Comparison of ENCODE assay signal across 1 cellular context in genomic region chr5:122415030-122415429, GRCh38.
TF ChIP-seq lines count a peak whose summit lies in the region.

No MANE protein-coding gene starts in this region.

TF ChIP-seq in SK-N-SH treated with all-trans-retinoic acid at 6 μM for 48 hours, 23 proteins besides CTCF, POLR2A, EP300 and RAD21 (continued from another document):
- TF ChIP-seq POU6F1 (CRISPR knock-in tag; IDR thresholded peaks at IDR 0.05; ENCODE audit: borderline replicate concordance, low read depth) = no peak
- TF ChIP-seq CSDC2 (CRISPR knock-in tag; IDR thresholded peaks at IDR 0.05) = no peak
- TF ChIP-seq CSRNP3 (CRISPR knock-in tag; IDR thresholded peaks at IDR 0.05) = no peak
- TF ChIP-seq ZNF70 (CRISPR knock-in tag; IDR thresholded peaks at IDR 0.05) = no peak
- no peak for TF ChIP-seq ESRRG (CRISPR knock-in tag; IDR thresholded peaks at IDR 0.05)
- no peak for TF ChIP-seq GLIS3 (CRISPR knock-in tag; IDR thresholded peaks at IDR 0.05)
- no peak for TF ChIP-seq TCF4 (CRISPR knock-in tag; IDR thresholded peaks at IDR 0.05; ENCODE audit: borderline replicate concordance)
- no peak for TF ChIP-seq BACH2 (CRISPR knock-in tag; IDR thresholded peaks at IDR 0.05; ENCODE audit: borderline replicate concordance)
- no peak for TF ChIP-seq CREB5 (CRISPR knock-in tag; IDR thresholded peaks at IDR 0.05; ENCODE audit: low read depth)
- TF ChIP-seq ZNF8 (CRISPR knock-in tag; IDR thresholded peaks at IDR 0.05) = no peak
- no peak for TF ChIP-seq TOX (CRISPR knock-in tag; IDR thresholded peaks at IDR 0.05; ENCODE audit: borderline replicate concordance)
- no peak for TF ChIP-seq PPARA (CRISPR knock-in tag; IDR thresholded peaks at IDR 0.05; ENCODE audit: borderline replicate concordance)
- TF ChIP-seq ZFP3 (CRISPR knock-in tag; IDR thresholded peaks at IDR 0.05) = no peak
- TF ChIP-seq ZFP30 (CRISPR knock-in tag; IDR thresholded peaks at IDR 0.05) = no peak
- no peak for TF ChIP-seq ARNTL (CRISPR knock-in tag; IDR thresholded peaks at IDR 0.05; ENCODE audit: borderline replicate concordance, low read depth)
- TF ChIP-seq TSHZ2 (CRISPR knock-in tag; IDR thresholded peaks at IDR 0.05) = no peak
- no peak for TF ChIP-seq SNAI2 (CRISPR knock-in tag; IDR thresholded peaks at IDR 0.05)
- TF ChIP-seq ISL1 (CRISPR knock-in tag; IDR thresholded peaks at IDR 0.05) = no peak
